Comparison of ENCODE assay signal across 10 cellular contexts in the genomic region with DNA sequence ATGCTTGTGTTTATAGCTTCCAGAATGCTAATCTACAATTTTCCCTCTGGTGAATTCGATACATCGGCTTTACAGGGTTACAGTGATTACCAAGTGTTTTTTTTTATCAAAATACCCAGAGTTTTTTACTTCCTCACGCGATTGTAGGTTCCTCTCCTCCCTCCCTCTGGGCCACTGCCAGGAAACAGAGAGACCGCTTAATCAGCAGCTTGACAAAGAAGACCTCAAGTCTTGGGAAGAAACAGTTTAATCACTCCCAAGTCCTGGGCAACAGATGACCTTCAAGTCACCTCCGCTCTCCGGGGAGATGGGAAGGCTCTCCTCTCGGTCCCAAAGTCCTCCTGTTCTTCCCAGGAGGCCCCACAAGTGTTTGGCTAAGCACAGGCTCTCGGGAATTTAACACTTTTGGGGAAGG. TPM values are rescaled to one million over a fixed set of nuclear protein-coding genes. Genes with fewer than 3 reads are reported as not detected.
DNase-seq lines count a peak whose midpoint lies in the region; ATAC-seq, FAIRE-seq and TF ChIP-seq lines count a peak whose summit lies in the region.
"Had no signal": no experiment of that assay in that cellular context is flagged by ENCODE, and none has a peak within 500 bp of the region (broad histone marks: within the 10 kb centered on the region; RNA-seq: fewer than 3 reads in every experiment).

No MANE protein-coding gene starts in this region.

- H3K9me3 Mint-ChIP-seq in CD4-positive, alpha-beta T cell, result no peaks in the 10 kb centered on the region
- H3K9me3 Mint-ChIP-seq in stimulated activated effector memory CD8-positive, alpha-beta T cell treated with anti-CD3 and anti-CD28 coated beads, Interleukin-12 subunit alpha, Interleukin-12 subunit beta, amount 100 ng/mL, for 72 hours, result no peaks in the 10 kb centered on the region

- ATAC-seq in HepG2, result no peak
- ATAC-seq in CD4-positive, alpha-beta T cell (ENCODE audit: poor library complexity), result no peak
- no peak for ATAC-seq in stimulated activated effector memory CD8-positive, alpha-beta T cell treated with anti-CD3 and anti-CD28 coated beads, Interleukin-12 subunit alpha, Interleukin-12 subunit beta, amount 100 ng/mL, for 72 hours

- intact Hi-C loops in HepG2 (cut with micrococcal nuclease; ENCODE audit: unreplicated experiment), result no loop called here
- intact Hi-C loops in stomach (cut with DNase I; ENCODE audit: low total_unique reads), result no loop called here
- intact Hi-C loops in CD4-positive, alpha-beta T cell (cut with DNase I, micrococcal nuclease), result no loop called here

- DNase-seq in KBM-7 (peak; percentile 79), HepG2 (ENCODE audit: low spot score) (no peak), stomach (peak; percentile 68), LoVo (ENCODE audit: low spot score) (no peak), NK-92 (lab: John Stamatoyannopoulos, UW; ENCODE audit: unreplicated experiment) (no peak)
- no peak for DNase-seq in CD4-positive, alpha-beta T cell
- DNase-seq in stimulated activated effector memory CD8-positive, alpha-beta T cell treated with anti-CD3 and anti-CD28 coated beads, Interleukin-12 subunit alpha, Interleukin-12 subunit beta, amount 100 ng/mL, for 72 hours (ENCODE audit: low spot score in 2 of 2), result no peak

- H3K4me1 ChIP-seq in HepG2 (ENCODE audit: insufficient read depth, low read length) (peaks cover 65% of the 10 kb centered on the region), stomach (peaks cover 17 to 55% (median 25%) of the 10 kb centered on the region in 4 donors)

- TF ChIP-seq EP300 in HepG2 (IDR thresholded peaks at IDR 0.05; ENCODE audit: low read depth in 2 of 2, low read length in 2 of 2), result no peak
- TF ChIP-seq EP300 in HepG2 (CRISPR knock-in tag; IDR thresholded peaks at IDR 0.05; ENCODE audit: borderline replicate concordance), result no peak
- no peak for TF ChIP-seq EP300 in stomach (IDR thresholded peaks at IDR 0.05)

- H3K27me3 ChIP-seq in HepG2 (ENCODE audit: control insufficient read depth in 1 of 2, insufficient read depth in 2 of 2, low read length in 2 of 2) (no peaks in the 10 kb centered on the region), stomach (no peaks in the 10 kb centered on the region)
- H3K27me3 ChIP-seq in CD4-positive, alpha-beta T cell (ENCODE audit: control insufficient read depth, insufficient read depth, low read length), result no peaks in the 10 kb centered on the region

- peak overlapping the region; percentile 49; the same call in 1 of the 2 replicates for H3K4me2 ChIP-seq in HepG2 (ENCODE audit: low read depth, low read length)

- no peak overlapping the region for H3K4me3 Mint-ChIP-seq in CD4-positive, alpha-beta T cell
- H3K4me3 Mint-ChIP-seq in stimulated activated effector memory CD8-positive, alpha-beta T cell treated with anti-CD3 and anti-CD28 coated beads, Interleukin-12 subunit alpha, Interleukin-12 subunit beta, amount 100 ng/mL, for 72 hours, result no peak overlapping the region

- H3K36me3 ChIP-seq in HepG2 (replicated peaks in 1 of 2; ENCODE audit: control insufficient read depth in 1 of 2, insufficient read depth in 2 of 2, low read length in 2 of 2) (no peaks in the 10 kb centered on the region), stomach (no peaks in the 10 kb centered on the region)

- H3K27me3 Mint-ChIP-seq in CD4-positive, alpha-beta T cell, result peaks cover 34% of the 10 kb centered on the region

- POLR2A ChIA-PET in HepG2 (lab: Yijun Ruan, JAX), result no interaction called here
- POLR2A ChIA-PET in CD4-positive, alpha-beta T cell (lab: Charles Lee), result no interaction called here

- H4K20me1 ChIP-seq in HepG2 (ENCODE audit: insufficient read depth, low read length), result no peaks in the 10 kb centered on the region

- H3K4me1 Mint-ChIP-seq in CD4-positive, alpha-beta T cell (ENCODE audit: low read depth), result no peaks in the 10 kb centered on the region
- H3K4me1 Mint-ChIP-seq in stimulated activated effector memory CD8-positive, alpha-beta T cell treated with anti-CD3 and anti-CD28 coated beads, Interleukin-12 subunit alpha, Interleukin-12 subunit beta, amount 100 ng/mL, for 72 hours, result no peaks in the 10 kb centered on the region

- in situ Hi-C loops in KBM-7 (cut with MboI; ENCODE audit: low pct_unique_long_range_greater_than_20kb, low sequenced_read_pairs), result no loop called here
- in situ Hi-C loops in HepG2 (cut with HindIII; ENCODE audit: extremely low pct_ligation_motif_present, low pct_unique_long_range_greater_than_20kb), result no loop called here

- no peaks in the 10 kb centered on the region for H3K9me3 ChIP-seq in HepG2 (ENCODE audit: low read length)
- H3K9me3 ChIP-seq in stomach, result no peaks in the 10 kb centered on the region
- no peaks in the 10 kb centered on the region for H3K9me3 ChIP-seq in CD4-positive, alpha-beta T cell (ENCODE audit: control insufficient read depth, low read length)

- no TSS peak for BruUV-seq in HepG2 (replicated peaks; lab: Mats Ljungman, UMichigan)

- TF ChIP-seq POLR2A in HepG2 (IDR thresholded peaks at IDR 0.05; ENCODE audit: insufficient read depth in 1 of 2, low read depth in 2 of 2, low read length in 2 of 2), result no peak
- TF ChIP-seq POLR2A in stomach (IDR thresholded peaks at IDR 0.05), result no peak

- no peak for TF ChIP-seq RAD21 in HepG2 (CRISPR knock-in tag; IDR thresholded peaks at IDR 0.05)

- H3K9ac ChIP-seq in HepG2 (ENCODE audit: insufficient read depth, low read depth, low read length), result no peak overlapping the region

- H3K4me3 ChIP-seq in HepG2 (replicated peaks in 1 of 3; ENCODE audit: insufficient read depth in 1 of 3, low read depth in 2 of 3, low read length in 3 of 3), result no peak overlapping the region
- no peak overlapping the region for H3K4me3 ChIP-seq in stomach

- H3K79me2 ChIP-seq in HepG2 (ENCODE audit: insufficient read depth, low read length), result no peaks in the 10 kb centered on the region

- no peak overlapping the region for H3K27ac Mint-ChIP-seq in CD4-positive, alpha-beta T cell
- no peak overlapping the region for H3K27ac Mint-ChIP-seq in stimulated activated effector memory CD8-positive, alpha-beta T cell treated with anti-CD3 and anti-CD28 coated beads, Interleukin-12 subunit alpha, Interleukin-12 subunit beta, amount 100 ng/mL, for 72 hours

- H2AFZ ChIP-seq in HepG2 (ENCODE audit: low read length), result no peak overlapping the region

- CTCF ChIA-PET in HepG2 (lab: Yijun Ruan, JAX; ENCODE audit: low intra/inter-chr PET ratio, low total read pairs), result no interaction called here
- CTCF ChIA-PET in CD4-positive, alpha-beta T cell (lab: Charles Lee), result no interaction called here

- no peak for FAIRE-seq in HepG2 (lab: Jason Lieb, UNC)
- FAIRE-seq: GM12891 had no signal

- no peak for TF ChIP-seq CTCF in HepG2 (CRISPR knock-in tag; IDR thresholded peaks at IDR 0.05)
- TF ChIP-seq CTCF in stomach (IDR thresholded peaks at IDR 0.05), result no peak
- no peak for TF ChIP-seq CTCF in CD4-positive, alpha-beta T cell (IDR thresholded peaks at IDR 0.05)

- WGBS in HepG2 (ENCODE audit: low lambda C conversion rate), result 36% methylated on average over 9 of the region's 9 CpGs
- WGBS in stomach, 5 donors, result 1 to 10% (median 5%) methylated on average over 9 of the region's 9 CpGs

- H3K27ac ChIP-seq in cingulate gyrus (ENCODE audit: low read depth, low read length) (peak overlapping the region; percentile 29), HepG2 (ENCODE audit: extremely low read length, insufficient read depth, low read length) (no peak overlapping the region), stomach (peak overlapping the region in 4 of 5 donors; percentile 50 to 75 (median 64))
- H3K27ac ChIP-seq in CD4-positive, alpha-beta T cell (ENCODE audit: low read depth, low read length), result no peak overlapping the region

- H3K36me3 Mint-ChIP-seq in CD4-positive, alpha-beta T cell (ENCODE audit: low read depth), result no peaks in the 10 kb centered on the region
- peaks cover 5% of the 10 kb centered on the region for H3K36me3 Mint-ChIP-seq in stimulated activated effector memory CD8-positive, alpha-beta T cell treated with anti-CD3 and anti-CD28 coated beads, Interleukin-12 subunit alpha, Interleukin-12 subunit beta, amount 100 ng/mL, for 72 hours

RNA-seq across cellular contexts. Expression of a gene that starts 23.5 kb away (rescaled TPM):
- total RNA-seq in HepG2 (2016; rRNA removed; fragmentation: Illumina TruSeq; extraction: Trizol), result 5.1 and 5.8 TPM in 2 replicates
- 1.5 and 1.6 TPM in 2 replicates for total RNA-seq in HepG2 (2016; cell fraction: cytosol; rRNA removed; fragmentation: Illumina TruSeq; extraction: Trizol; ENCODE audit: low read depth)
- 5.3 and 5.8 TPM in 2 replicates for total RNA-seq in HepG2 (2016; cell fraction: insoluble cytoplasmic fraction; rRNA removed; fragmentation: Illumina TruSeq; extraction: Trizol)
- total RNA-seq in HepG2 (2016; cell fraction: membrane; rRNA removed; fragmentation: Illumina TruSeq; extraction: Trizol), result 4.8 and 5.0 TPM in 2 replicates
- 3.0 and 4.2 TPM in 2 replicates for total RNA-seq in HepG2 (2016; cell fraction: nucleus; rRNA removed; fragmentation: Illumina TruSeq; extraction: Trizol)
- 0.41 and 1.1 TPM in 2 replicates for polyA plus RNA-seq in HepG2 (2011; rRNA removed)
- 0.38 and 0.64 TPM in 2 replicates for polyA plus RNA-seq in HepG2 (2011; cell fraction: cytosol; rRNA removed)
- polyA plus RNA-seq in HepG2 (2011; cell fraction: nucleus; rRNA removed), result 0.42 and 0.95 TPM in 2 replicates
- 0.58 and 0.69 TPM in 2 replicates for polyA plus RNA-seq in HepG2 (2012)
- polyA plus RNA-seq in HepG2 (2016; cell fraction: cytosol; fragmentation: Illumina TruSeq; extraction: Trizol; ENCODE audit: low read depth), result 1.8 TPM in 2 replicates
- polyA plus RNA-seq in HepG2 (2016; cell fraction: insoluble cytoplasmic fraction; fragmentation: Illumina TruSeq; extraction: Trizol; ENCODE audit: low read depth), result 7.9 and 8.6 TPM in 2 replicates
- polyA plus RNA-seq in HepG2 (2016; cell fraction: membrane; fragmentation: Illumina TruSeq; extraction: Trizol; ENCODE audit: low read depth), result 2.3 and 3.2 TPM in 2 replicates
- 5.8 and 9.1 TPM in 2 replicates for polyA plus RNA-seq in HepG2 (2016; cell fraction: nucleus; fragmentation: Illumina TruSeq; extraction: Trizol; ENCODE audit: insufficient read depth, low read depth)
- 1.9 TPM in 1 of 2 replicates, not detected in the other for polyA minus RNA-seq in HepG2 (2011; rRNA and poly(A)+ RNA removed; ENCODE audit: low replicate concordance)
- 0.70 and 0.99 TPM in 2 replicates for polyA minus RNA-seq in HepG2 (2011; cell fraction: cytosol; rRNA and poly(A)+ RNA removed)
- 0.13 TPM in 1 of 2 replicates, not detected in the other for polyA minus RNA-seq in HepG2 (2011; cell fraction: nucleus; rRNA and poly(A)+ RNA removed)
- total RNA-seq in stomach, result 1 to 10 TPM in 2 of 5 donors, not detected in 3; 1.1 to 1.9 TPM
- 1 to 10 TPM in 1 of 3 donors, under 1 TPM in 1, not detected in 1; 0.50 to 1.9 TPM for polyA plus RNA-seq in stomach
- total RNA-seq in CD4-positive, alpha-beta T cell, result not detected
- total RNA-seq: dermis microvascular lymphatic vessel endothelial cell had no signal

RNA-seq across cellular contexts. Expression of a gene that starts 33.7 kb away (rescaled TPM):
- total RNA-seq in HepG2 (2016; rRNA removed; fragmentation: Illumina TruSeq; extraction: Trizol) (0.04 TPM in 1 of 2 replicates, not detected in the other), stomach (1 to 10 TPM in 2 of 5 donors, not detected in 3; 1.2 to 3.1 TPM)
- total RNA-seq in HepG2 (2016; cell fraction: cytosol; rRNA removed; fragmentation: Illumina TruSeq; extraction: Trizol; ENCODE audit: low read depth), result not detected in 2 replicates
- 0.09 TPM in 1 of 2 replicates, not detected in the other for total RNA-seq in HepG2 (2016; cell fraction: insoluble cytoplasmic fraction; rRNA removed; fragmentation: Illumina TruSeq; extraction: Trizol)
- total RNA-seq in HepG2 (2016; cell fraction: membrane; rRNA removed; fragmentation: Illumina TruSeq; extraction: Trizol), result not detected in 2 replicates
- total RNA-seq in HepG2 (2016; cell fraction: nucleus; rRNA removed; fragmentation: Illumina TruSeq; extraction: Trizol), result not detected in 2 replicates
- polyA plus RNA-seq in HepG2 (2011; rRNA removed) (0.35 TPM in 1 of 2 replicates, not detected in the other), stomach (under 1 TPM in 1 of 3 donors, not detected in 2; 0.03 TPM)
- polyA plus RNA-seq in HepG2 (2011; cell fraction: cytosol; rRNA removed), result 0.01 and 0.03 TPM in 2 replicates
- polyA plus RNA-seq in HepG2 (2011; cell fraction: nucleus; rRNA removed), result not detected in 2 replicates
- polyA plus RNA-seq in HepG2 (2012), result not detected in 2 replicates
- polyA plus RNA-seq in HepG2 (2016; cell fraction: cytosol; fragmentation: Illumina TruSeq; extraction: Trizol; ENCODE audit: low read depth), result not detected in 2 replicates
- not detected in 2 replicates for polyA plus RNA-seq in HepG2 (2016; cell fraction: insoluble cytoplasmic fraction; fragmentation: Illumina TruSeq; extraction: Trizol; ENCODE audit: low read depth)
- not detected in 2 replicates for polyA plus RNA-seq in HepG2 (2016; cell fraction: membrane; fragmentation: Illumina TruSeq; extraction: Trizol; ENCODE audit: low read depth)
- not detected in 2 replicates for polyA plus RNA-seq in HepG2 (2016; cell fraction: nucleus; fragmentation: Illumina TruSeq; extraction: Trizol; ENCODE audit: insufficient read depth, low read depth)
- polyA minus RNA-seq in HepG2 (2011; rRNA and poly(A)+ RNA removed; ENCODE audit: low replicate concordance), result not detected in 2 replicates
- polyA minus RNA-seq in HepG2 (2011; cell fraction: cytosol; rRNA and poly(A)+ RNA removed), result not detected in 2 replicates
- polyA minus RNA-seq in HepG2 (2011; cell fraction: nucleus; rRNA and poly(A)+ RNA removed), result not detected in 2 replicates
- total RNA-seq in CD4-positive, alpha-beta T cell, result under 1 TPM in 1 of 2 experiments, not detected in 1; 0.36 TPM
- total RNA-seq: dermis microvascular lymphatic vessel endothelial cell had no signal

RNA-seq across cellular contexts. Expression of a gene that starts 47.4 kb away (rescaled TPM):
- total RNA-seq in HepG2 (2016; rRNA removed; fragmentation: Illumina TruSeq; extraction: Trizol) (0.70 and 0.80 TPM in 2 replicates), stomach (100 to 1,000 TPM in 1 of 5 donors, 10 to 100 TPM in 3, 1 to 10 TPM in 1; 5.8 to 147 (median 11.6) TPM)
- 0.20 and 0.26 TPM in 2 replicates for total RNA-seq in HepG2 (2016; cell fraction: cytosol; rRNA removed; fragmentation: Illumina TruSeq; extraction: Trizol; ENCODE audit: low read depth)
- 0.68 and 1.1 TPM in 2 replicates for total RNA-seq in HepG2 (2016; cell fraction: insoluble cytoplasmic fraction; rRNA removed; fragmentation: Illumina TruSeq; extraction: Trizol)
- total RNA-seq in HepG2 (2016; cell fraction: membrane; rRNA removed; fragmentation: Illumina TruSeq; extraction: Trizol), result 0.59 and 0.62 TPM in 2 replicates
- total RNA-seq in HepG2 (2016; cell fraction: nucleus; rRNA removed; fragmentation: Illumina TruSeq; extraction: Trizol), result 0.28 and 0.37 TPM in 2 replicates
- polyA plus RNA-seq in HepG2 (2011; rRNA removed) (0.14 and 0.16 TPM in 2 replicates), stomach (10 to 100 TPM in 2 of 3 donors, 1 to 10 TPM in 1; 4.4 to 22.2 (median 18.8) TPM)
- 0.10 and 0.12 TPM in 2 replicates for polyA plus RNA-seq in HepG2 (2011; cell fraction: cytosol; rRNA removed)
- 0.09 and 0.43 TPM in 2 replicates for polyA plus RNA-seq in HepG2 (2011; cell fraction: nucleus; rRNA removed)
- polyA plus RNA-seq in HepG2 (2012), result 0.24 and 0.29 TPM in 2 replicates
- polyA plus RNA-seq in HepG2 (2016; cell fraction: cytosol; fragmentation: Illumina TruSeq; extraction: Trizol; ENCODE audit: low read depth), result 0.24 and 0.27 TPM in 2 replicates
- 0.71 and 1.2 TPM in 2 replicates for polyA plus RNA-seq in HepG2 (2016; cell fraction: insoluble cytoplasmic fraction; fragmentation: Illumina TruSeq; extraction: Trizol; ENCODE audit: low read depth)
- polyA plus RNA-seq in HepG2 (2016; cell fraction: membrane; fragmentation: Illumina TruSeq; extraction: Trizol; ENCODE audit: low read depth), result 0.50 and 0.52 TPM in 2 replicates
- 1.1 and 1.5 TPM in 2 replicates for polyA plus RNA-seq in HepG2 (2016; cell fraction: nucleus; fragmentation: Illumina TruSeq; extraction: Trizol; ENCODE audit: insufficient read depth, low read depth)
- 0.38 TPM in 1 of 2 replicates, not detected in the other for polyA minus RNA-seq in HepG2 (2011; rRNA and poly(A)+ RNA removed; ENCODE audit: low replicate concordance)
- not detected in 2 replicates for polyA minus RNA-seq in HepG2 (2011; cell fraction: cytosol; rRNA and poly(A)+ RNA removed)
- polyA minus RNA-seq in HepG2 (2011; cell fraction: nucleus; rRNA and poly(A)+ RNA removed), result 0.12 TPM in 1 of 2 replicates, not detected in the other
- total RNA-seq in CD4-positive, alpha-beta T cell, result not detected
- total RNA-seq: dermis microvascular lymphatic vessel endothelial cell had no signal

RNA-seq across cellular contexts. Expression of a gene that starts 52.6 kb away (rescaled TPM):
- total RNA-seq in HepG2 (2016; rRNA removed; fragmentation: Illumina TruSeq; extraction: Trizol) (40.4 and 54.8 TPM in 2 replicates), stomach (100 to 1,000 TPM in 2 of 5 donors, 10 to 100 TPM in 3; 38.6 to 237 (median 73.2) TPM)
- total RNA-seq in HepG2 (2016; cell fraction: cytosol; rRNA removed; fragmentation: Illumina TruSeq; extraction: Trizol; ENCODE audit: low read depth), result 58.9 and 65.5 TPM in 2 replicates
- 35.1 and 61.8 TPM in 2 replicates for total RNA-seq in HepG2 (2016; cell fraction: insoluble cytoplasmic fraction; rRNA removed; fragmentation: Illumina TruSeq; extraction: Trizol)
- 24.4 and 24.9 TPM in 2 replicates for total RNA-seq in HepG2 (2016; cell fraction: membrane; rRNA removed; fragmentation: Illumina TruSeq; extraction: Trizol)
- total RNA-seq in HepG2 (2016; cell fraction: nucleus; rRNA removed; fragmentation: Illumina TruSeq; extraction: Trizol), result 52.0 and 62.6 TPM in 2 replicates
- polyA plus RNA-seq in HepG2 (2011; rRNA removed) (18.6 and 28.4 TPM in 2 replicates), stomach (10 to 100 TPM; 14.1 to 32.2 (median 21.5) TPM)
- polyA plus RNA-seq in HepG2 (2011; cell fraction: cytosol; rRNA removed), result 9.7 and 12.5 TPM in 2 replicates
- 158 and 176 TPM in 2 replicates for polyA plus RNA-seq in HepG2 (2011; cell fraction: nucleus; rRNA removed)
- polyA plus RNA-seq in HepG2 (2012), result 28.0 and 41.5 TPM in 2 replicates
- 7.8 and 7.9 TPM in 2 replicates for polyA plus RNA-seq in HepG2 (2016; cell fraction: cytosol; fragmentation: Illumina TruSeq; extraction: Trizol; ENCODE audit: low read depth)
- polyA plus RNA-seq in HepG2 (2016; cell fraction: insoluble cytoplasmic fraction; fragmentation: Illumina TruSeq; extraction: Trizol; ENCODE audit: low read depth), result 28.2 and 32.7 TPM in 2 replicates
- 9.0 and 12.1 TPM in 2 replicates for polyA plus RNA-seq in HepG2 (2016; cell fraction: membrane; fragmentation: Illumina TruSeq; extraction: Trizol; ENCODE audit: low read depth)
- 146 and 160 TPM in 2 replicates for polyA plus RNA-seq in HepG2 (2016; cell fraction: nucleus; fragmentation: Illumina TruSeq; extraction: Trizol; ENCODE audit: insufficient read depth, low read depth)
- polyA minus RNA-seq in HepG2 (2011; rRNA and poly(A)+ RNA removed; ENCODE audit: low replicate concordance), result 50.2 and 100 TPM in 2 replicates
- polyA minus RNA-seq in HepG2 (2011; cell fraction: cytosol; rRNA and poly(A)+ RNA removed), result 19.4 and 21.0 TPM in 2 replicates
- 53.3 and 54.8 TPM in 2 replicates for polyA minus RNA-seq in HepG2 (2011; cell fraction: nucleus; rRNA and poly(A)+ RNA removed)
- total RNA-seq in CD4-positive, alpha-beta T cell, result 10 to 100 TPM; 58.0 to 58.2 TPM

Comparison
In these comparisons a context has a peak if more than half of its experiments do, and no peak if none do; other contexts are left out.
1. DNase-seq: peak in KBM-7 (single experiment) and stomach (single experiment); none in HepG2 (single experiment), CD4-positive, alpha-beta T cell (0 of 10), LoVo (single experiment), stimulated activated effector memory CD8-positive, alpha-beta T cell treated with anti-CD3 and anti-CD28 coated beads, Interleukin-12 subunit alpha, Interleukin-12 subunit beta, amount 100 ng/mL, for 72 hours (0 of 2) and NK-92 (single experiment).
2. H3K27ac ChIP-seq: peak in cingulate gyrus (single experiment) and stomach (4 of 5); none in HepG2 (single experiment) and CD4-positive, alpha-beta T cell (single experiment).